ENCODE assay signal across 10 cellular contexts in the genomic region with DNA sequence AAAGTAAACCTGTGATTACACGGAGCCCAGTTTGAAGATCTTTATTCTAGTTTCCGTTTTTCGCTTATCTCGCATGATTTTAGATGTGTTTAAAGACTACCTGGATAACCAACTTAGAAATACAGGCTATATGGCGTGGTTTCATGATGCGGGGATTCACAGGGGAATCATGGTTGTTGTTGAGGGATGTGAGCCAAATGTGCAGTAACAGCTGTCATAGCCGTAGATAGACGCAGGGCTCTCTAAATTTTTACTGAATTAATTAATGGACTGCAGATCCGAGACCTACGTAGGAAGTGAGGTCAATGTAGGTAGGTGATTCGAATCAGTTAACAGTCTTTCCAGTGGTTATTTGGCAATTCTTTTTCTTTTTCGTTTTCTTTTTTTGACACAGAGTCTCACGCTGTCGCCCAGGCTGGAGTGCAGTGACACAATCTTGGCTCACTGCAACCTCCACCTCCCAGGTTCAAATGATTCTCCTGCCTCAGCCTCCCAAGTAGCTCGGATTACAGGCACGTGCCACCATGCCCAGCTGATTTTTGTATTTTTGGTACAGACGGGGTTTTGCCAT.
A peak's percentile ranks its signal among the peaks of the same experiment; 100 is the strongest.
DNase-seq lines count a peak whose midpoint lies in the region; ATAC-seq and TF ChIP-seq lines count a peak whose summit lies in the region.
"Had no signal": no experiment of that assay in that cellular context is flagged by ENCODE, and none has a peak within 500 bp of the region (broad histone marks: within the 10 kb centered on the region; RNA-seq: fewer than 3 reads in every experiment).

No MANE protein-coding gene starts in this region.

- H3K36me3 Mint-ChIP-seq in stimulated activated naive CD8-positive, alpha-beta T cell treated with anti-CD3 and anti-CD28 coated beads, Interleukin-15, Interleukin-2, amounts not matched to agents 100 ng/mL and 50 ng/mL, for 24 hours (ENCODE audit: low read depth): peaks cover 82% of the 10 kb centered on the region
- H3K36me3 Mint-ChIP-seq in activated CD8-positive, alpha-beta T cell treated with anti-CD3 and anti-CD28 coated beads for 36 hours (ENCODE audit: low read depth): peaks cover 83% of the 10 kb centered on the region
- no peaks in the 10 kb centered on the region; the same call in 1 of the 2 replicates for H3K36me3 Mint-ChIP-seq in HFFc6 (ENCODE audit: low read depth)

- intact Hi-C loops in activated CD8-positive, alpha-beta T cell treated with anti-CD3 and anti-CD28 coated beads for 36 hours (cut with micrococcal nuclease): loop anchor here (5.0 kb wide), 1 partner anchor 48 kb away; no protein-coding TSS in a partner anchor

- POLR2A ChIA-PET in activated CD8-positive, alpha-beta T cell treated with anti-CD3 and anti-CD28 coated beads for 36 hours (lab: Charles Lee): interaction anchor here (1.3 to 7.3 kb wide), 2 partner anchors 10 to 82 kb away, joined by 3 to 89 read pairs; no protein-coding TSS in a partner anchor

- DNase-seq in stimulated activated naive CD8-positive, alpha-beta T cell treated with anti-CD3 and anti-CD28 coated beads, Interleukin-15, Interleukin-2, amounts not matched to agents 100 U/mL and 50 U/mL, for 24 hours: no peak
- no peak for DNase-seq in activated CD8-positive, alpha-beta T cell treated with anti-CD3 and anti-CD28 coated beads for 36 hours
- DNase-seq in islet precursor cell (peak; percentile 7), HFFc6 (no peak), NCI-H82 treated with DMSO at 0.1 percent for 48 hours (lab: John Stamatoyannopoulos, UW; ENCODE audit: unreplicated experiment) (no peak)
- DNase-seq: EL had no signal

- peak overlapping the region; percentile 87 for H3K4me3 Mint-ChIP-seq in stimulated activated naive CD8-positive, alpha-beta T cell treated with anti-CD3 and anti-CD28 coated beads, Interleukin-15, Interleukin-2, amounts not matched to agents 100 ng/mL and 50 ng/mL, for 24 hours
- peak overlapping the region; percentile 74 for H3K4me3 Mint-ChIP-seq in activated CD8-positive, alpha-beta T cell treated with anti-CD3 and anti-CD28 coated beads for 36 hours
- no peak overlapping the region for H3K4me3 Mint-ChIP-seq in HFFc6

- no peak for ATAC-seq in stimulated activated naive CD8-positive, alpha-beta T cell treated with anti-CD3 and anti-CD28 coated beads, Interleukin-15, Interleukin-2, amounts not matched to agents 100 U/mL and 50 U/mL, for 24 hours
- no peak for ATAC-seq in activated CD8-positive, alpha-beta T cell treated with anti-CD3 and anti-CD28 coated beads for 36 hours
- ATAC-seq in GM19452 (IDR thresholded peaks at IDR 0.05; ENCODE audit: unreplicated experiment): no peak
- ATAC-seq in HG03045 (IDR thresholded peaks at IDR 0.05; ENCODE audit: unreplicated experiment): no peak

- H3K4me1 Mint-ChIP-seq in stimulated activated naive CD8-positive, alpha-beta T cell treated with anti-CD3 and anti-CD28 coated beads, Interleukin-15, Interleukin-2, amounts not matched to agents 100 ng/mL and 50 ng/mL, for 24 hours (ENCODE audit: low read depth): peaks cover 87% of the 10 kb centered on the region
- peaks cover 78% of the 10 kb centered on the region for H3K4me1 Mint-ChIP-seq in activated CD8-positive, alpha-beta T cell treated with anti-CD3 and anti-CD28 coated beads for 36 hours (ENCODE audit: low read depth)
- H3K4me1 Mint-ChIP-seq in HFFc6 (ENCODE audit: low read depth): peaks cover 35% of the 10 kb centered on the region

- no peaks in the 10 kb centered on the region for H3K9me3 Mint-ChIP-seq in stimulated activated naive CD8-positive, alpha-beta T cell treated with anti-CD3 and anti-CD28 coated beads, Interleukin-15, Interleukin-2, amounts not matched to agents 100 ng/mL and 50 ng/mL, for 24 hours
- no peaks in the 10 kb centered on the region for H3K9me3 Mint-ChIP-seq in activated CD8-positive, alpha-beta T cell treated with anti-CD3 and anti-CD28 coated beads for 36 hours
- H3K9me3 Mint-ChIP-seq in HFFc6: no peaks in the 10 kb centered on the region

- H3K27me3 Mint-ChIP-seq in stimulated activated naive CD8-positive, alpha-beta T cell treated with anti-CD3 and anti-CD28 coated beads, Interleukin-15, Interleukin-2, amounts not matched to agents 100 ng/mL and 50 ng/mL, for 24 hours: no peaks in the 10 kb centered on the region
- no peaks in the 10 kb centered on the region for H3K27me3 Mint-ChIP-seq in activated CD8-positive, alpha-beta T cell treated with anti-CD3 and anti-CD28 coated beads for 36 hours
- no peaks in the 10 kb centered on the region; the same call in 1 of the 2 replicates for H3K27me3 Mint-ChIP-seq in HFFc6 (ENCODE audit: insufficient read depth)
- H3K27me3 Mint-ChIP-seq: progenitor cell of endocrine pancreas had no signal

- no peak for TF ChIP-seq CTCF in activated CD8-positive, alpha-beta T cell treated with anti-CD3 and anti-CD28 coated beads for 36 hours (IDR thresholded peaks at IDR 0.05)
- TF ChIP-seq CTCF in HFFc6 (IDR thresholded peaks at IDR 0.05): no peak

- CTCF ChIA-PET in activated CD8-positive, alpha-beta T cell treated with anti-CD3 and anti-CD28 coated beads for 36 hours (lab: Charles Lee): interaction anchor here (1.0 to 4.0 kb wide), 2 partner anchors 52 to 173 kb away, joined by 3 to 13 read pairs; no protein-coding TSS in a partner anchor

- H3K27ac Mint-ChIP-seq in stimulated activated naive CD8-positive, alpha-beta T cell treated with anti-CD3 and anti-CD28 coated beads, Interleukin-15, Interleukin-2, amounts not matched to agents 100 ng/mL and 50 ng/mL, for 24 hours: peak overlapping the region; percentile 86
- peak overlapping the region; percentile 88 for H3K27ac Mint-ChIP-seq in activated CD8-positive, alpha-beta T cell treated with anti-CD3 and anti-CD28 coated beads for 36 hours
- no peak overlapping the region for H3K27ac Mint-ChIP-seq in HFFc6
